In genomic region chr20:17044920-17045319, GRCh38 we compare ENCODE assay signal across 20 cellular contexts.
A peak's percentile ranks its signal among the peaks of the same experiment; 100 is the strongest.
DNase-seq lines count a peak whose midpoint lies in the region; ATAC-seq and TF ChIP-seq lines count a peak whose summit lies in the region.
"Had no signal": no experiment of that assay in that cellular context is flagged by ENCODE, and none has a peak within 500 bp of the region (broad histone marks: within the 10 kb centered on the region; RNA-seq: fewer than 3 reads in every experiment).

No MANE protein-coding gene starts in this region.

- intact Hi-C loops in CD4-positive, alpha-beta T cell (cut with DNase I, micrococcal nuclease): no loop called here

- H3K27me3 Mint-ChIP-seq in CD4-positive, alpha-beta T cell: no peaks in the 10 kb centered on the region
- H3K27me3 Mint-ChIP-seq: IgD-negative memory B cell had no signal

- H3K27me3 ChIP-seq in CD4-positive, alpha-beta T cell (ENCODE audit: control insufficient read depth, insufficient read depth, low read length): no peaks in the 10 kb centered on the region
- H3K27me3 ChIP-seq: BLaER1 had no signal

- no peak overlapping the region for H3K27ac ChIP-seq in CD4-positive, alpha-beta T cell (ENCODE audit: low read depth, low read length)
- H3K27ac ChIP-seq: 22Rv1, A549, BLaER1 had no signal

- no peaks in the 10 kb centered on the region for H3K9me3 ChIP-seq in CD4-positive, alpha-beta T cell (ENCODE audit: control insufficient read depth, low read length)
- H3K9me3 ChIP-seq: A549, BLaER1 had no signal

- H3K36me3 Mint-ChIP-seq in CD4-positive, alpha-beta T cell (ENCODE audit: low read depth): no peaks in the 10 kb centered on the region
- H3K36me3 Mint-ChIP-seq: CD14-positive monocyte; CD8-positive, alpha-beta T cell; IgD-negative memory B cell had no signal

- CTCF ChIA-PET in CD4-positive, alpha-beta T cell (lab: Charles Lee): no interaction called here

- no peaks in the 10 kb centered on the region for H3K4me1 Mint-ChIP-seq in CD4-positive, alpha-beta T cell (ENCODE audit: low read depth)
- H3K4me1 Mint-ChIP-seq: CD14-positive monocyte, IgD-negative memory B cell had no signal

- DNase-seq in DMS53 (lab: John Stamatoyannopoulos, UW): peak; percentile 28
- DNase-seq in DMS53 treated with DMSO at 0.1 percent for 48 hours (lab: John Stamatoyannopoulos, UW; ENCODE audit: unreplicated experiment): no peak
- DNase-seq in Ammon's horn (ENCODE audit: low spot score): peak; percentile 7
- peak; percentile 52 for DNase-seq in cerebellar cortex (ENCODE audit: low spot score)
- DNase-seq in putamen (ENCODE audit: low spot score): peak; percentile 22
- no peak for DNase-seq in epidermal melanocyte (ENCODE audit: insufficient read length, low spot score)
- DNase-seq in CD4-positive, alpha-beta T cell: no peak
- DNase-seq: AML-193; Calu3; CD8-positive, alpha-beta T cell; GDM1; HCEC 1CT had no signal

- no peak overlapping the region for H3K27ac Mint-ChIP-seq in CD4-positive, alpha-beta T cell
- H3K27ac Mint-ChIP-seq: CD14-positive monocyte; CD8-positive, alpha-beta T cell; GM23338; IgD-negative memory B cell had no signal

- TF ChIP-seq CTCF in CD4-positive, alpha-beta T cell (IDR thresholded peaks at IDR 0.05): no peak

- POLR2A ChIA-PET in CD4-positive, alpha-beta T cell (lab: Charles Lee): no interaction called here

- no peak for ATAC-seq in CD4-positive, alpha-beta T cell (ENCODE audit: poor library complexity)
- ATAC-seq in HG02798 (IDR thresholded peaks at IDR 0.05; ENCODE audit: poor library complexity, unreplicated experiment): no peak
- ATAC-seq: A549; CD8-positive, alpha-beta T cell; GM23338; HepG2 had no signal

- no peak overlapping the region for H3K4me3 Mint-ChIP-seq in CD4-positive, alpha-beta T cell
- H3K4me3 Mint-ChIP-seq: CD14-positive monocyte; CD8-positive, alpha-beta T cell; GM23338; IgD-negative memory B cell had no signal

- no peaks in the 10 kb centered on the region for H3K9me3 Mint-ChIP-seq in CD4-positive, alpha-beta T cell
- H3K9me3 Mint-ChIP-seq: CD8-positive, alpha-beta T cell; GM23338 had no signal

Comparison
In these comparisons a context has a peak if more than half of its experiments do, and no peak if none do; other contexts are left out.
1. DNase-seq: peak in DMS53 (single experiment), Ammon's horn (single experiment), cerebellar cortex (single experiment) and putamen (single experiment); none in DMS53 treated with DMSO at 0.1 percent for 48 hours (single experiment), epidermal melanocyte (single experiment) and CD4-positive, alpha-beta T cell (0 of 10).